8 cellular contexts compared by ENCODE assay signal in genomic region chr13:80361883-80362327, GRCh38. TPM values are rescaled to one million over a fixed set of nuclear protein-coding genes. Genes with fewer than 3 reads are reported as not detected.
DNase-seq lines count a peak whose midpoint lies in the region; ATAC-seq and TF ChIP-seq lines count a peak whose summit lies in the region.

No MANE protein-coding gene starts in this region.

- no peaks in the 10 kb centered on the region for H4K20me1 ChIP-seq in GM23338 (replicated peaks; ENCODE audit: insufficient read depth)

- no peak overlapping the region for H2AFZ ChIP-seq in GM23338

- H3K9me3 Mint-ChIP-seq in GM23338: no peaks in the 10 kb centered on the region
- H3K9me3 Mint-ChIP-seq in T-helper 2 cell treated with Interferon-gamma antibody and Interleukin-4, amounts not matched to agents 5 μg/mL and 100 μg/mL, for 36 hours: no peaks in the 10 kb centered on the region
- H3K9me3 Mint-ChIP-seq in activated naive CD4-positive, alpha-beta T cell treated with anti-CD3 and anti-CD28 coated beads, Interleukin-2, amount 10 ng/mL, durations not matched to agents 7 days and 5 days: no peaks in the 10 kb centered on the region

- ATAC-seq in GM18511 (IDR thresholded peaks at IDR 0.05; ENCODE audit: unreplicated experiment): peak; percentile 91
- peak; percentile 36 for ATAC-seq in GM23338
- peak; percentile 54 for ATAC-seq in foreskin keratinocyte

- DNase-seq in GM23338 (ENCODE audit: low spot score): peak; percentile 60
- peak; percentile 57 for DNase-seq in NCI-H146 (lab: John Stamatoyannopoulos, UW)
- DNase-seq in foreskin keratinocyte: peak in 1 of 2 donors; percentile 49
- peak; percentile 66 for DNase-seq in superior temporal gyrus (ENCODE audit: extremely low spot score)
- no peak for DNase-seq in T-helper 2 cell treated with Interferon-gamma antibody and Interleukin-4, amounts not matched to agents 5 μg/mL and 100 μg/mL, for 36 hours (ENCODE audit: low spot score)
- DNase-seq in RWPE1 (ENCODE audit: low spot score): no peak
- DNase-seq in activated naive CD4-positive, alpha-beta T cell treated with anti-CD3 and anti-CD28 coated beads, Interleukin-2, amount 10 ng/mL, durations not matched to agents 7 days and 5 days: no peak

- H3K36me3 ChIP-seq in GM23338 (ENCODE audit: insufficient read depth): no peaks in the 10 kb centered on the region

- no peak overlapping the region for H3K4me3 Mint-ChIP-seq in GM23338
- no peak overlapping the region for H3K4me3 Mint-ChIP-seq in T-helper 2 cell treated with Interferon-gamma antibody and Interleukin-4, amounts not matched to agents 5 μg/mL and 100 μg/mL, for 36 hours
- no peak overlapping the region for H3K4me3 Mint-ChIP-seq in activated naive CD4-positive, alpha-beta T cell treated with anti-CD3 and anti-CD28 coated beads, Interleukin-2, amount 10 ng/mL, durations not matched to agents 7 days and 5 days

- POLR2A ChIA-PET in RWPE1 (lab: Yijun Ruan, JAX; ENCODE audit: low non-redundant PET): no interaction called here

- H3K27me3 ChIP-seq in GM23338 (ENCODE audit: insufficient read depth): no peaks in the 10 kb centered on the region
- H3K27me3 ChIP-seq in foreskin keratinocyte: no peaks in the 10 kb centered on the region

- H3K27ac Mint-ChIP-seq in GM23338: peak overlapping the region; percentile 67; the same call in 1 of the 2 replicates
- no peak overlapping the region for H3K27ac Mint-ChIP-seq in T-helper 2 cell treated with Interferon-gamma antibody and Interleukin-4, amounts not matched to agents 5 μg/mL and 100 μg/mL, for 36 hours
- H3K27ac Mint-ChIP-seq in activated naive CD4-positive, alpha-beta T cell treated with anti-CD3 and anti-CD28 coated beads, Interleukin-2, amount 10 ng/mL, durations not matched to agents 7 days and 5 days: no peak overlapping the region

- H3K27ac ChIP-seq in GM23338 (ENCODE audit: low read depth) (no peak overlapping the region; the same call in 1 of the 2 replicates), foreskin keratinocyte (no peak overlapping the region), RWPE1 (no peak overlapping the region)

- peak; percentile 34 to 54; a peak in 3 of 4 replicates for TF ChIP-seq CTCF in GM23338 (conservative IDR thresholded peaks at IDR 0.05; ENCODE audit: low read depth in 2 of 2)
- peak; percentile 26 for TF ChIP-seq CTCF in foreskin keratinocyte (conservative IDR thresholded peaks at IDR 0.05)
- no peak for TF ChIP-seq CTCF in RWPE1 (conservative IDR thresholded peaks at IDR 0.05; ENCODE audit: low read depth)

- H3K4me1 ChIP-seq in GM23338 (ENCODE audit: insufficient read depth) (peaks cover 23% of the 10 kb centered on the region), foreskin keratinocyte (peaks cover 6% of the 10 kb centered on the region)

- H3K36me3 Mint-ChIP-seq in GM23338 (ENCODE audit: low read depth): no peaks in the 10 kb centered on the region; the same call in 2 of the 3 replicates
- no peaks in the 10 kb centered on the region for H3K36me3 Mint-ChIP-seq in T-helper 2 cell treated with Interferon-gamma antibody and Interleukin-4, amounts not matched to agents 5 μg/mL and 100 μg/mL, for 36 hours (ENCODE audit: low read depth)
- H3K36me3 Mint-ChIP-seq in activated naive CD4-positive, alpha-beta T cell treated with anti-CD3 and anti-CD28 coated beads, Interleukin-2, amount 10 ng/mL, durations not matched to agents 7 days and 5 days: no peaks in the 10 kb centered on the region

- H3K4me3 ChIP-seq in GM23338: no peak overlapping the region

- H3K4me1 Mint-ChIP-seq in GM23338: peaks cover 36% of the 10 kb centered on the region
- no peaks in the 10 kb centered on the region for H3K4me1 Mint-ChIP-seq in T-helper 2 cell treated with Interferon-gamma antibody and Interleukin-4, amounts not matched to agents 5 μg/mL and 100 μg/mL, for 36 hours (ENCODE audit: low read depth)
- no peaks in the 10 kb centered on the region for H3K4me1 Mint-ChIP-seq in activated naive CD4-positive, alpha-beta T cell treated with anti-CD3 and anti-CD28 coated beads, Interleukin-2, amount 10 ng/mL, durations not matched to agents 7 days and 5 days

- CTCF ChIA-PET in RWPE1 (lab: Yijun Ruan, JAX): interaction anchor here (1.2 kb wide), 1 partner anchor 683 kb away, joined by 3 read pairs; no protein-coding TSS in a partner anchor
- CTCF ChIA-PET in activated naive CD4-positive, alpha-beta T cell treated with anti-CD3 and anti-CD28 coated beads, Interleukin-2, amount 10 ng/mL, durations not matched to agents 7 days and 5 days (lab: Charles Lee): interaction anchor here (1.2 kb wide), 1 partner anchor 19 kb away, joined by 3 read pairs; no protein-coding TSS in a partner anchor

- peaks cover 17% of the 10 kb centered on the region for H3K27me3 Mint-ChIP-seq in GM23338 (ENCODE audit: insufficient read depth, low read depth, poor library complexity)
- H3K27me3 Mint-ChIP-seq in T-helper 2 cell treated with Interferon-gamma antibody and Interleukin-4, amounts not matched to agents 5 μg/mL and 100 μg/mL, for 36 hours (ENCODE audit: low read depth): no peaks in the 10 kb centered on the region
- H3K27me3 Mint-ChIP-seq in activated naive CD4-positive, alpha-beta T cell treated with anti-CD3 and anti-CD28 coated beads, Interleukin-2, amount 10 ng/mL, durations not matched to agents 7 days and 5 days: peaks cover 4% of the 10 kb centered on the region

- no peaks in the 10 kb centered on the region for H3K79me2 ChIP-seq in GM23338 (replicated peaks; ENCODE audit: insufficient read depth)

- H3K9me2 ChIP-seq in GM23338 (ENCODE audit: insufficient read depth): no peaks in the 10 kb centered on the region

- H3K4me2 ChIP-seq in GM23338: 0 out of 2 replicates have a peak overlapping the region, but pooled peaks have one; percentile 29

- H3F3A ChIP-seq in GM23338 (replicated peaks; ENCODE audit: low read depth): peaks cover 6% of the 10 kb centered on the region; the same call in 1 of the 2 replicates

TF ChIP-seq in GM23338, 12 proteins besides CTCF, POLR2A, EP300 and RAD21 (continues in another document):
- TF ChIP-seq ZNF331 (CRISPR knock-in tag; IDR thresholded peaks at IDR 0.05; ENCODE audit: low read depth) (no peak), ZNF114 (CRISPR knock-in tag; IDR thresholded peaks at IDR 0.05) (no peak), NANOG (IDR thresholded peaks at IDR 0.05; ENCODE audit: borderline replicate concordance) (no peak), CREB1 (CRISPR knock-in tag; IDR thresholded peaks at IDR 0.05; ENCODE audit: low read depth) (no peak), EZH2 (IDR thresholded peaks at IDR 0.05; ENCODE audit: low read depth, unreplicated experiment) (no peak)
- TF ChIP-seq, protein P1, sequence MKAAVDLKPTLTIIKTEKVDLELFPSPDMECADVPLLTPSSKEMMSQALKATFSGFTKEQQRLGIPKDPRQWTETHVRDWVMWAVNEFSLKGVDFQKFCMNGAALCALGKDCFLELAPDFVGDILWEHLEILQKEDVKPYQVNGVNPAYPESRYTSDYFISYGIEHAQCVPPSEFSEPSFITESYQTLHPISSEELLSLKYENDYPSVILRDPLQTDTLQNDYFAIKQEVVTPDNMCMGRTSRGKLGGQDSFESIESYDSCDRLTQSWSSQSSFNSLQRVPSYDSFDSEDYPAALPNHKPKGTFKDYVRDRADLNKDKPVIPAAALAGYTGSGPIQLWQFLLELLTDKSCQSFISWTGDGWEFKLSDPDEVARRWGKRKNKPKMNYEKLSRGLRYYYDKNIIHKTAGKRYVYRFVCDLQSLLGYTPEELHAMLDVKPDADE (IDR thresholded peaks at IDR 0.05): no peak

RNA-seq across cellular contexts. Expression of gene SPRY2, which starts 21.0 kb away (rescaled TPM):
- total RNA-seq in GM23338 (2014; rRNA removed; shearing (Covaris generic)): 39.1 and 47.3 TPM in 2 replicates
- polyA plus RNA-seq in GM23338 (2016; fragmentation: Nextera tagmentation; extraction: Ambion mirVana): 21.5 and 26.9 TPM in 2 replicates
- 11.5 and 14.1 TPM in 2 replicates for total RNA-seq in foreskin keratinocyte
- polyA plus RNA-seq in foreskin keratinocyte: 7.1 and 10.5 TPM in 2 replicates

Comparison
In these comparisons a context has a peak if more than half of its experiments do, and no peak if none do; other contexts are left out.
1. ATAC-seq: peak in every context shown above with its lines; median percentile 91 in GM18511; 54 in foreskin keratinocyte; 36 in GM23338.
2. DNase-seq: peak in GM23338 (single experiment), NCI-H146 (single experiment) and superior temporal gyrus (single experiment); none in T-helper 2 cell treated with Interferon-gamma antibody and Interleukin-4, amounts not matched to agents 5 μg/mL and 100 μg/mL, for 36 hours (single experiment), RWPE1 (single experiment) and activated naive CD4-positive, alpha-beta T cell treated with anti-CD3 and anti-CD28 coated beads, Interleukin-2, amount 10 ng/mL, durations not matched to agents 7 days and 5 days (single experiment).